20 cellular contexts compared by ENCODE assay signal in the genomic region with DNA sequence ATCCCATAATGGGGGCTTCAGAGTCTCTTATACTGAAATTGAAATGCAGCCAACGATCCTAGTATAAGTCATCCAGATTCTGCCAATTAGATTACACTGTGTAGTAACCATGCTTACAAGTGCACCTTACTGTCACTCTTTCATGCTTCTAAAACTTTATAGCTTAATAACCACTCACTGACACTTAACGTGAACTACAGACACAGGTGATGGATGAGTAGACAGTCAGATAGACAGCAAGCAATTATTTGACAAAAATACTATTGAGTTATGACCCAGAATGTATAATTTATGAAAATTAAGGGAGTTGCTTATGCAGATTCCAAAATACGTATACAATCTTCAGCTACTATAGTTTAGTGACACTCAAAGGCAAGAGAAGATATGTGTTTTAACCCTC.
"Had no signal": no experiment of that assay in that cellular context is flagged by ENCODE, and none has a peak within 500 bp of the region (broad histone marks: within the 10 kb centered on the region; RNA-seq: fewer than 3 reads in every experiment).

No MANE protein-coding gene starts in this region.

- DNase-seq: Karpas-422, KBM-7, MG63, NCI-H1092, NCI-H1436, NCI-H187, NCI-H2029, NCI-H2081 treated with DMSO at 0.1 percent for 48 hours, NCI-H2171, NCI-H226, NCI-H446, NCI-H510A, NCI-H524 treated with DMSO at 0.1 percent for 48 hours, NCI-H82, Right ventricle myocardium superior, RPMI8226, SIG-M5, T-helper 2 cell had no signal

- H3K27me3 ChIP-seq: SJSA1 had no signal

- H3K9me3 ChIP-seq: MG63 had no signal

- H3K4me3 ChIP-seq: MG63, SJSA1, SK-N-MC had no signal

- H3K36me3 ChIP-seq: MG63, SJSA1 had no signal

- H3K27ac ChIP-seq: SJSA1, SK-N-MC had no signal
